1 cellular context compared by ENCODE assay signal in the genomic region with DNA sequence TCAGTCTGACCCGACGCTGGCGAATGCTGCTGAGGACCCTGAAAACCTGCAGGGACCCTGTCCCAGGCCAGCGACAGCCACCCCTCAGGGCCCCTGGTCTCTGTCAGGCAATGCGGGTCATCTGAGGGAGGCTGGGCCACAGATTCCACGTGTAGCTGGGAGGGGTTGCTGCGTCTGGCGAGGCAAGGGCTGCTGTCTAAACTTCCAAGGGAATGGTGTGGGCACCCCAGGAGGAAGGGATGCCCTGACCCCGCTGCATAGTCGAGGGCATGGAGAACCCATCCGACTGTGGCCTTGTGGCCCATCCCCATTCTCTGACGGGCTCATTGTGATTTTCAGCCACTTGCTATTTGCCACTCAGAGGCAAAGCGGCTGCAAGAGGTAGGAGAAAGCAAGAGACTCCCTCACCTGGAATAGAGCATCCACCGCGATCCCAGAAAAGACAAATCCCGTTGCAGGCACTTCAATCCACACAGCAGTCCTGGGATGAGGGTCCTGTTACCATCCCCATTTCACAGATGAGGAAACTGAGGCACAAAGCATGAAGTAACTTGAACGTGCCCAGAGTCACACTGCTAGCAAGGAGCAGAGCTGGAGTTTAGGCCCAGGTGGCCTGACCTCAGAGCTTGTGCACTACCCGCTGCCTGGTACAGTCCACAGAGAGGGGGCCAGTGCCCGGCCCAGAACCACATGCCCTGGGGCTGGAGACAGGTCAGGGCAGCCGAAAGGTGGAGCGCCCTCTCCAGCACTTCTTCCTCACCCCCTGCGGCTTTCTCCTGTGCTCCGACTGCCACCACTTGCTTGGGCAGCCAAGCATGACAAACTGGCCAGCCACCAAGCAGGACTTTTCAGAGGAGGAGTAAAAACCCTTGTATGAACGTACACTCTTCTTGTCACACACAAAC.
TF ChIP-seq lines count a peak whose summit lies in the region.

No MANE protein-coding gene starts in this region.

TF ChIP-seq in K562, 482 proteins besides CTCF, POLR2A, EP300 and RAD21 (continued from another document):
- TF ChIP-seq, protein P1, sequence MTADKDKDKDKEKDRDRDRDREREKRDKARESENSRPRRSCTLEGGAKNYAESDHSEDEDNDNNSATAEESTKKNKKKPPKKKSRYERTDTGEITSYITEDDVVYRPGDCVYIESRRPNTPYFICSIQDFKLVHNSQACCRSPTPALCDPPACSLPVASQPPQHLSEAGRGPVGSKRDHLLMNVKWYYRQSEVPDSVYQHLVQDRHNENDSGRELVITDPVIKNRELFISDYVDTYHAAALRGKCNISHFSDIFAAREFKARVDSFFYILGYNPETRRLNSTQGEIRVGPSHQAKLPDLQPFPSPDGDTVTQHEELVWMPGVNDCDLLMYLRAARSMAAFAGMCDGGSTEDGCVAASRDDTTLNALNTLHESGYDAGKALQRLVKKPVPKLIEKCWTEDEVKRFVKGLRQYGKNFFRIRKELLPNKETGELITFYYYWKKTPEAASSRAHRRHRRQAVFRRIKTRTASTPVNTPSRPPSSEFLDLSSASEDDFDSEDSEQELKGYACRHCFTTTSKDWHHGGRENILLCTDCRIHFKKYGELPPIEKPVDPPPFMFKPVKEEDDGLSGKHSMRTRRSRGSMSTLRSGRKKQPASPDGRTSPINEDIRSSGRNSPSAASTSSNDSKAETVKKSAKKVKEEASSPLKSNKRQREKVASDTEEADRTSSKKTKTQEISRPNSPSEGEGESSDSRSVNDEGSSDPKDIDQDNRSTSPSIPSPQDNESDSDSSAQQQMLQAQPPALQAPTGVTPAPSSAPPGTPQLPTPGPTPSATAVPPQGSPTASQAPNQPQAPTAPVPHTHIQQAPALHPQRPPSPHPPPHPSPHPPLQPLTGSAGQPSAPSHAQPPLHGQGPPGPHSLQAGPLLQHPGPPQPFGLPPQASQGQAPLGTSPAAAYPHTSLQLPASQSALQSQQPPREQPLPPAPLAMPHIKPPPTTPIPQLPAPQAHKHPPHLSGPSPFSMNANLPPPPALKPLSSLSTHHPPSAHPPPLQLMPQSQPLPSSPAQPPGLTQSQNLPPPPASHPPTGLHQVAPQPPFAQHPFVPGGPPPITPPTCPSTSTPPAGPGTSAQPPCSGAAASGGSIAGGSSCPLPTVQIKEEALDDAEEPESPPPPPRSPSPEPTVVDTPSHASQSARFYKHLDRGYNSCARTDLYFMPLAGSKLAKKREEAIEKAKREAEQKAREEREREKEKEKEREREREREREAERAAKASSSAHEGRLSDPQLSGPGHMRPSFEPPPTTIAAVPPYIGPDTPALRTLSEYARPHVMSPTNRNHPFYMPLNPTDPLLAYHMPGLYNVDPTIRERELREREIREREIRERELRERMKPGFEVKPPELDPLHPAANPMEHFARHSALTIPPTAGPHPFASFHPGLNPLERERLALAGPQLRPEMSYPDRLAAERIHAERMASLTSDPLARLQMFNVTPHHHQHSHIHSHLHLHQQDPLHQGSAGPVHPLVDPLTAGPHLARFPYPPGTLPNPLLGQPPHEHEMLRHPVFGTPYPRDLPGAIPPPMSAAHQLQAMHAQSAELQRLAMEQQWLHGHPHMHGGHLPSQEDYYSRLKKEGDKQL (CRISPR knock-in tag; IDR thresholded peaks at IDR 0.05; ENCODE audit: borderline replicate concordance): no peak; the same call in 1 of the 2 replicates
- TF ChIP-seq ARID2 (IDR thresholded peaks at IDR 0.05) (no peak), C11orf30 (IDR thresholded peaks at IDR 0.05; ENCODE audit: low read depth) (no peak), FOXP1 (CRISPR knock-in tag; IDR thresholded peaks at IDR 0.05) (peak; percentile 63; the same call in 1 of the 2 replicates), SAFB (IDR thresholded peaks at IDR 0.05; ENCODE audit: borderline replicate concordance, low read depth, low read length) (no peak), ZBTB33 (CRISPR knock-in tag; IDR thresholded peaks at IDR 0.05) (no peak), KDM5B (IDR thresholded peaks at IDR 0.05; ENCODE audit: insufficient replicate concordance, low read depth, low read length) (no peak), HMGN3 (IDR thresholded peaks at IDR 0.05; ENCODE audit: borderline replicate concordance, extremely low read depth, insufficient read length, low read depth, low read length) (no peak), PHF20 (IDR thresholded peaks at IDR 0.05; ENCODE audit: partially characterized antibody) (no peak)
- TF ChIP-seq, protein P2, sequence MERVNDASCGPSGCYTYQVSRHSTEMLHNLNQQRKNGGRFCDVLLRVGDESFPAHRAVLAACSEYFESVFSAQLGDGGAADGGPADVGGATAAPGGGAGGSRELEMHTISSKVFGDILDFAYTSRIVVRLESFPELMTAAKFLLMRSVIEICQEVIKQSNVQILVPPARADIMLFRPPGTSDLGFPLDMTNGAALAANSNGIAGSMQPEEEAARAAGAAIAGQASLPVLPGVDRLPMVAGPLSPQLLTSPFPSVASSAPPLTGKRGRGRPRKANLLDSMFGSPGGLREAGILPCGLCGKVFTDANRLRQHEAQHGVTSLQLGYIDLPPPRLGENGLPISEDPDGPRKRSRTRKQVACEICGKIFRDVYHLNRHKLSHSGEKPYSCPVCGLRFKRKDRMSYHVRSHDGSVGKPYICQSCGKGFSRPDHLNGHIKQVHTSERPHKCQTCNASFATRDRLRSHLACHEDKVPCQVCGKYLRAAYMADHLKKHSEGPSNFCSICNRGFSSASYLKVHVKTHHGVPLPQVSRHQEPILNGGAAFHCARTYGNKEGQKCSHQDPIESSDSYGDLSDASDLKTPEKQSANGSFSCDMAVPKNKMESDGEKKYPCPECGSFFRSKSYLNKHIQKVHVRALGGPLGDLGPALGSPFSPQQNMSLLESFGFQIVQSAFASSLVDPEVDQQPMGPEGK (CRISPR knock-in tag; IDR thresholded peaks at IDR 0.05; ENCODE audit: borderline replicate concordance): no peak
- TF ChIP-seq, protein P3, sequence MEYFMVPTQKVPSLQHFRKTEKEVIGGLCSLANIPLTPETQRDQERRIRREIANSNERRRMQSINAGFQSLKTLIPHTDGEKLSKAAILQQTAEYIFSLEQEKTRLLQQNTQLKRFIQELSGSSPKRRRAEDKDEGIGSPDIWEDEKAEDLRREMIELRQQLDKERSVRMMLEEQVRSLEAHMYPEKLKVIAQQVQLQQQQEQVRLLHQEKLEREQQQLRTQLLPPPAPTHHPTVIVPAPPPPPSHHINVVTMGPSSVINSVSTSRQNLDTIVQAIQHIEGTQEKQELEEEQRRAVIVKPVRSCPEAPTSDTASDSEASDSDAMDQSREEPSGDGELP (CRISPR knock-in tag; IDR thresholded peaks at IDR 0.05; ENCODE audit: borderline replicate concordance): 0 out of 2 replicates have a peak, but pooled peaks have one; percentile 0
- TF ChIP-seq, protein P4, sequence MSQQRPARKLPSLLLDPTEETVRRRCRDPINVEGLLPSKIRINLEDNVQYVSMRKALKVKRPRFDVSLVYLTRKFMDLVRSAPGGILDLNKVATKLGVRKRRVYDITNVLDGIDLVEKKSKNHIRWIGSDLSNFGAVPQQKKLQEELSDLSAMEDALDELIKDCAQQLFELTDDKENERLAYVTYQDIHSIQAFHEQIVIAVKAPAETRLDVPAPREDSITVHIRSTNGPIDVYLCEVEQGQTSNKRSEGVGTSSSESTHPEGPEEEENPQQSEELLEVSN (IDR thresholded peaks at IDR 0.05; ENCODE audit: borderline replicate concordance in 1 of 2, extremely low read depth in 1 of 2, insufficient read depth in 1 of 2, insufficient read length in 1 of 2, low read depth in 1 of 2, low read length in 1 of 2, poor library complexity in 1 of 2, severe bottlenecking in 1 of 2): no peak
